In the genomic region with DNA sequence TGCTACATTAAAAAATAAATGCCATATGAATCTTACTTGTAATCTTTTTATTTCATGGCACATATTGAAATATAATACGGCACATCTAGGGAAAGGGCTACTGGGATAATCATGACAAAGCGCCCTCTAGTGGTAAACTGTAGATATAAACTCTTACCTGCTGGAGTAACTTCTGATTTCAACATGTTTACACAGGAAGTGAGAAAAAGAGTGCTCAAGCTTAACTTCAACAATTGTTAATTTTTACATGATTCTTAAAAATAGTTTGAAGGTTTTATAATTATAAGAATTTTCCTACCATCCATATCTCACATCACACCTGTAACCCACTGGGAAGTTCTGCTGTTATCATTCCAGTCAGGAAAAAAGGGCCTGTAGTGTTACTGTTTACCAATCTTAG, we compare ENCODE assay signal across 8 cellular contexts. TPM values are rescaled to one million over a fixed set of nuclear protein-coding genes. Genes with fewer than 3 reads are reported as not detected.
DNase-seq lines count a peak whose midpoint lies in the region; ATAC-seq, FAIRE-seq and TF ChIP-seq lines count a peak whose summit lies in the region.

No MANE protein-coding gene starts in this region.

- FAIRE-seq in D721Med (lab: Jason Lieb, UNC) (peak; percentile 53), pancreas (lab: Jason Lieb, UNC) (peak; percentile 91)

- H3K27ac ChIP-seq in pancreas: no peak overlapping the region

- H3K36me3 ChIP-seq in pancreas: no peaks in the 10 kb centered on the region

- H3K27me3 Mint-ChIP-seq in activated T-cell treated with anti-CD3 and anti-CD28 coated beads, Interleukin-2, amount 50 U/mL, for 4 hours (ENCODE audit: low read depth): no peaks in the 10 kb centered on the region

- ATAC-seq in GM21529 (IDR thresholded peaks at IDR 0.05; ENCODE audit: unreplicated experiment) (peak; percentile 21), pancreas (peak in 3 of 4 donors; percentile 29 to 46 (median 31)), HG02870 (IDR thresholded peaks at IDR 0.05; ENCODE audit: unreplicated experiment) (no peak)
- no peak for ATAC-seq in activated T-cell treated with anti-CD3 and anti-CD28 coated beads, Interleukin-2, amount 50 U/mL, for 4 hours

- no peaks in the 10 kb centered on the region for H3K27me3 ChIP-seq in pancreas

- H3K4me1 Mint-ChIP-seq in activated T-cell treated with anti-CD3 and anti-CD28 coated beads, Interleukin-2, amount 50 U/mL, for 4 hours (ENCODE audit: low read depth): peaks cover 12% of the 10 kb centered on the region

- TF ChIP-seq CTCF in D721Med (IDR thresholded peaks at IDR 0.05; ENCODE audit: insufficient read depth, missing control alignments): peak; percentile 80
- TF ChIP-seq CTCF in pancreas (IDR thresholded peaks at IDR 0.05): peak; percentile 69 to 85 (median 77)

- peaks cover 6 to 7% (median 6%) of the 10 kb centered on the region in 3 donors for H3K4me1 ChIP-seq in pancreas

- intact Hi-C loops in pancreas (cut with DNase I): no loop called here

- DNase-seq in D721Med (ENCODE audit: insufficient read length, low spot score): no peak
- peak; percentile 72 for DNase-seq in NCI-H146 treated with DMSO at 0.1 percent for 48 hours (lab: John Stamatoyannopoulos, UW; ENCODE audit: unreplicated experiment)
- DNase-seq in SKM-1 (lab: John Stamatoyannopoulos, UW; ENCODE audit: unreplicated experiment): peak; percentile 80
- peak; percentile 41 for DNase-seq in fibroblast of gingiva (ENCODE audit: low read depth)
- DNase-seq in pancreas: no peak
- DNase-seq in activated T-cell treated with anti-CD3 and anti-CD28 coated beads, Interleukin-2, amount 50 U/mL, for 4 hours: no peak

- H3K36me3 Mint-ChIP-seq in activated T-cell treated with anti-CD3 and anti-CD28 coated beads, Interleukin-2, amount 50 U/mL, for 4 hours (ENCODE audit: insufficient read depth): no peaks in the 10 kb centered on the region

- no peak overlapping the region for H3K4me3 Mint-ChIP-seq in activated T-cell treated with anti-CD3 and anti-CD28 coated beads, Interleukin-2, amount 50 U/mL, for 4 hours

- H3K9me3 ChIP-seq in pancreas: no peaks in the 10 kb centered on the region

- H3K9me3 Mint-ChIP-seq in activated T-cell treated with anti-CD3 and anti-CD28 coated beads, Interleukin-2, amount 50 U/mL, for 4 hours: no peaks in the 10 kb centered on the region

- 0% methylated on average over 2 of the region's 2 CpGs for WGBS in pancreas, 2 donors

- H3K4me3 ChIP-seq in pancreas: no peak overlapping the region

RNA-seq across cellular contexts. Expression of a gene that starts 2.0 kb away (rescaled TPM):
- 1 to 10 TPM in 4 of 6 donors, under 1 TPM in 2; 0.65 to 5.4 (median 2.6) TPM for total RNA-seq in pancreas
- 10 to 100 TPM in 1 of 2 donors, 1 to 10 TPM in 1; 4.9 to 28.0 TPM for polyA plus RNA-seq in pancreas
- total RNA-seq in activated T-cell treated with anti-CD3 and anti-CD28 coated beads, Interleukin-2, amount 50 U/mL, for 4 hours: not detected

RNA-seq across cellular contexts. Expression of a gene that starts 3.9 kb away (rescaled TPM):
- 10 to 100 TPM in 4 of 6 donors, 1 to 10 TPM in 2; 8.1 to 18.9 (median 11.1) TPM for total RNA-seq in pancreas
- 1 to 10 TPM; 3.3 to 6.9 TPM for polyA plus RNA-seq in pancreas
- total RNA-seq in activated T-cell treated with anti-CD3 and anti-CD28 coated beads, Interleukin-2, amount 50 U/mL, for 4 hours: 10 to 100 TPM; 12.4 to 14.1 (median 13.6) TPM

Comparison
In these comparisons a context has a peak if more than half of its experiments do, and no peak if none do; other contexts are left out.
1. DNase-seq: peak in NCI-H146 treated with DMSO at 0.1 percent for 48 hours (single experiment), SKM-1 (single experiment) and fibroblast of gingiva (single experiment); none in D721Med (single experiment), pancreas (0 of 6) and activated T-cell treated with anti-CD3 and anti-CD28 coated beads, Interleukin-2, amount 50 U/mL, for 4 hours (single experiment).
2. ATAC-seq: peak in GM21529 (single experiment) and pancreas (3 of 4); none in activated T-cell treated with anti-CD3 and anti-CD28 coated beads, Interleukin-2, amount 50 U/mL, for 4 hours (0 of 2) and HG02870 (single experiment).